Comparison of ENCODE assay signal across 12 cellular contexts in genomic region chr11:130407978-130408377, GRCh38. TPM values are rescaled to one million over a fixed set of nuclear protein-coding genes. Genes with fewer than 3 reads are reported as not detected.
DNase-seq lines count a peak whose midpoint lies in the region; TF ChIP-seq lines count a peak whose summit lies in the region.
"Had no signal": no experiment of that assay in that cellular context is flagged by ENCODE, and none has a peak within 500 bp of the region (broad histone marks: within the 10 kb centered on the region; RNA-seq: fewer than 3 reads in every experiment).

No MANE protein-coding gene starts in this region.

- no peak overlapping the region for H3K27ac Mint-ChIP-seq in endothelial cell (ENCODE audit: unreplicated experiment)

- no peak for TF ChIP-seq CTCF in fibroblast of villous mesenchyme (IDR thresholded peaks at IDR 0.05; ENCODE audit: insufficient read depth, low read depth, low read length)
- no peak for TF ChIP-seq CTCF in endothelial cell (IDR thresholded peaks at IDR 0.05; ENCODE audit: unreplicated experiment)

- DNase-seq in GM04504 (ENCODE audit: low read depth) = peak; percentile 92
- DNase-seq in T1000 (lab: John Stamatoyannopoulos, UW) = peak; percentile 57
- peak; percentile 87 for DNase-seq in fibroblast of villous mesenchyme (ENCODE audit: low read depth)
- DNase-seq in skeletal muscle cell (ENCODE audit: low read depth) = peak; percentile 64
- no peak for DNase-seq in GOT3 (lab: John Stamatoyannopoulos, UW)
- no peak for DNase-seq in D341Med (ENCODE audit: low spot score)
- DNase-seq in globus pallidus (ENCODE audit: low spot score) = no peak
- DNase-seq in endothelial cell (ENCODE audit: low spot score) = no peak
- DNase-seq: DMS53, NCI-H1436, WERI-Rb-1 had no signal

- no peaks in the 10 kb centered on the region for H3K9me3 Mint-ChIP-seq in endothelial cell (ENCODE audit: unreplicated experiment)

- H3K4me3 Mint-ChIP-seq in endothelial cell (ENCODE audit: unreplicated experiment) = no peak overlapping the region

- H3K27me3 Mint-ChIP-seq in endothelial cell (ENCODE audit: unreplicated experiment) = no peaks in the 10 kb centered on the region

- H3K4me3 ChIP-seq in fibroblast of villous mesenchyme (ENCODE audit: low read depth, low read length) = no peak overlapping the region
- no peak overlapping the region for H3K4me3 ChIP-seq in skeletal muscle cell (ENCODE audit: low read depth, low read length)
- H3K4me3 ChIP-seq: suprapubic skin had no signal

- no peaks in the 10 kb centered on the region for H3K36me3 Mint-ChIP-seq in endothelial cell (ENCODE audit: low read depth, unreplicated experiment)

- H3K4me1 Mint-ChIP-seq in endothelial cell (ENCODE audit: unreplicated experiment) = peaks cover 8% of the 10 kb centered on the region

RNA-seq across cellular contexts. Expression of gene ADAMTS8, which starts 20.4 kb away (rescaled TPM):
- total RNA-seq in fibroblast of villous mesenchyme = not detected in 2 replicates
- total RNA-seq in endothelial cell (ENCODE audit: unreplicated experiment) = 0.31 TPM

RNA-seq across cellular contexts. Expression of gene ADAMTS15, which starts 40.5 kb away (rescaled TPM):
- 2.2 and 2.9 TPM in 2 replicates for total RNA-seq in fibroblast of villous mesenchyme
- 4.9 TPM for total RNA-seq in endothelial cell (ENCODE audit: unreplicated experiment)

Comparison
In these comparisons a context has a peak if more than half of its experiments do, and no peak if none do; other contexts are left out.
1. DNase-seq: peak in GM04504 (single experiment), T1000 (single experiment), fibroblast of villous mesenchyme (single experiment) and skeletal muscle cell (single experiment); none in GOT3 (single experiment), D341Med (single experiment), globus pallidus (single experiment) and endothelial cell (single experiment).